8 cellular contexts compared by ENCODE assay signal in the genomic region with DNA sequence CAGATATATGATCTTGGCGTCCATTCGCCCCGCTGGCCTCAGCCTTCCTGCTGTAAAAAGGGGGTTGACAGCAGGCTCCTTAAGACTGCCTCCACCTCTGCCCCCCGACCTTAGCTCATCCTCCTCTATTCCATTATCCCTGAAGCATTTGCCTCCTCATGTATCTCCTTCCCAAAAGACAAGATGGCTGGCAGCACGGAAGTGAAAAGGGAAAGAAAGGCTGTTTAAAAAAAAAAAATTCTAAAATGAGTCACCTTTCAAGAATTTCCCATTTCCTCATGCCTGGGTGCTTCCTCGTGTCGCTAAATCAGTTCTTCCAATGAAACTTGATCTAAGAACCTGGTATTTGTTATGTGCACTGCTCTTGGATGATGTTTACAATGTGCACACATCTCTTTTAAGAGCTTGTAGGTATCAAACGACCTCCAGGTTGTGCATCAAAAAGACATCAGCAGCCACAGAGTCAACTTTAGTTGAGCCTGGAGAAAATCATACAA. TPM values are rescaled to one million over a fixed set of nuclear protein-coding genes. Genes with fewer than 3 reads are reported as not detected.
DNase-seq lines count a peak whose midpoint lies in the region; ATAC-seq and TF ChIP-seq lines count a peak whose summit lies in the region.

No MANE protein-coding gene starts in this region.

- peaks cover 4% of the 10 kb centered on the region for H3K9me3 Mint-ChIP-seq in activated B cell treated with CpG ODN at 0.5 μM for 24 hours

- H3K4me1 ChIP-seq in gastroesophageal sphincter, result peaks cover 0 to 46% (median 4%) of the 10 kb centered on the region in 3 donors

- POLR2A ChIA-PET in activated B cell treated with CpG ODN at 0.5 μM for 24 hours (lab: Charles Lee), result interaction anchor here (0.6 to 4.9 kb wide), 3 partner anchors 8 to 476 kb away, joined by 3 to 66 read pairs (median 3); partner anchors contain the start of genes FKBP14 and PLEKHA8

- DNase-seq in DMS153 treated with DMSO at 0.1 percent for 48 hours (lab: John Stamatoyannopoulos, UW; ENCODE audit: unreplicated experiment) (peak; percentile 41), HT-29 (ENCODE audit: low spot score) (peak; percentile 82), activated B cell treated with CpG ODN at 0.5 μM for 24 hours (no peak), retinal pigment epithelial cell (ENCODE audit: low read depth) (peak; percentile 66), ecto neural progenitor cell (ENCODE audit: low spot score) (no peak), HUDEP-2 (lab: John Stamatoyannopoulos, UW; ENCODE audit: unreplicated experiment in 76 of 76) (no peak), NCI-H1930 (lab: John Stamatoyannopoulos, UW) (no peak)

- intact Hi-C loops in activated B cell treated with CpG ODN at 0.5 μM for 24 hours (cut with micrococcal nuclease), result loop anchor here (1.0 to 2.0 kb wide), 5 partner anchors 31 to 607 kb away; partner anchors contain the start of genes GARS1, MTURN and PLEKHA8

- H3K27me3 Mint-ChIP-seq in activated B cell treated with CpG ODN at 0.5 μM for 24 hours, result no peaks in the 10 kb centered on the region

- no peak for TF ChIP-seq EP300 in gastroesophageal sphincter (IDR thresholded peaks at IDR 0.05)

- TF ChIP-seq POLR2A in gastroesophageal sphincter (IDR thresholded peaks at IDR 0.05), result no peak

- CTCF ChIA-PET in activated B cell treated with CpG ODN at 0.5 μM for 24 hours (lab: Charles Lee), result interaction anchor here (1.0 to 1.2 kb wide), 2 partner anchors 11 to 39 kb away, joined by 3 to 4 read pairs; no protein-coding TSS in a partner anchor

- H3K4me3 ChIP-seq in gastroesophageal sphincter (peak overlapping the region; percentile 67 to 98), retinal pigment epithelial cell (ENCODE audit: low read length) (peak overlapping the region; percentile 79)

- no peaks in the 10 kb centered on the region for H3K36me3 ChIP-seq in gastroesophageal sphincter

- peaks cover 37% of the 10 kb centered on the region for H3K4me1 Mint-ChIP-seq in activated B cell treated with CpG ODN at 0.5 μM for 24 hours

- TF ChIP-seq CTCF in activated B cell treated with CpG ODN at 0.5 μM for 24 hours (IDR thresholded peaks at IDR 0.05) (no peak), gastroesophageal sphincter (IDR thresholded peaks at IDR 0.05) (no peak), retinal pigment epithelial cell (conservative IDR thresholded peaks at IDR 0.05; ENCODE audit: low read depth, low read length) (no peak)

- 42 to 46% methylated on average over 6 to 7 of the region's 8 CpGs for WGBS in gastroesophageal sphincter (ENCODE audit: low coverage in 1 of 2), 2 donors

- ATAC-seq in activated B cell treated with CpG ODN at 0.5 μM for 24 hours (ENCODE audit: low read depth) (no peak), gastroesophageal sphincter (peak; percentile 21)

- peaks cover 0 to 3% (median 0%) of the 10 kb centered on the region in 3 donors for H3K9me3 ChIP-seq in gastroesophageal sphincter

- H3K27ac Mint-ChIP-seq in activated B cell treated with CpG ODN at 0.5 μM for 24 hours, result peak overlapping the region; percentile 97

- H3K27ac ChIP-seq in gastroesophageal sphincter, result peak overlapping the region; percentile 75 to 93 (median 91)

- H3K27me3 ChIP-seq in gastroesophageal sphincter, result no peaks in the 10 kb centered on the region

- H3K36me3 Mint-ChIP-seq in activated B cell treated with CpG ODN at 0.5 μM for 24 hours (ENCODE audit: low read depth), result peaks cover 6% of the 10 kb centered on the region

- peak overlapping the region; percentile 93 for H3K4me3 Mint-ChIP-seq in activated B cell treated with CpG ODN at 0.5 μM for 24 hours

RNA-seq across cellular contexts. Expression of gene SCRN1, which starts 1.7 kb away (rescaled TPM):
- 17.0 and 18.6 TPM in 2 replicates for total RNA-seq in HT-29 (2014; rRNA removed; shearing (Covaris generic))
- total RNA-seq in activated B cell treated with CpG ODN at 0.5 μM for 24 hours (48.1 and 48.7 TPM in 2 replicates), gastroesophageal sphincter (100 to 1,000 TPM; 103 to 121 (median 112) TPM)

RNA-seq across cellular contexts. Expression of gene FKBP14, which starts 38.6 kb away (rescaled TPM):
- 3.3 and 3.7 TPM in 2 replicates for total RNA-seq in HT-29 (2014; rRNA removed; shearing (Covaris generic))
- 7.7 and 11.4 TPM in 2 replicates for total RNA-seq in activated B cell treated with CpG ODN at 0.5 μM for 24 hours
- 10 to 100 TPM in 1 of 4 donors, 1 to 10 TPM in 3; 7.0 to 10.7 (median 7.7) TPM for total RNA-seq in gastroesophageal sphincter

RNA-seq across cellular contexts. Expression of gene PLEKHA8, which starts 40.3 kb away (rescaled TPM):
- total RNA-seq in HT-29 (2014; rRNA removed; shearing (Covaris generic)), result 5.2 and 7.8 TPM in 2 replicates
- total RNA-seq in activated B cell treated with CpG ODN at 0.5 μM for 24 hours, result 7.4 and 9.3 TPM in 2 replicates
- total RNA-seq in gastroesophageal sphincter, result 10 to 100 TPM in 2 of 4 donors, 1 to 10 TPM in 2; 7.5 to 16.3 (median 11.4) TPM

Comparison
In these comparisons a context has a peak if more than half of its experiments do, and no peak if none do; other contexts are left out.
1. DNase-seq: peak in DMS153 treated with DMSO at 0.1 percent for 48 hours (single experiment), HT-29 (single experiment) and retinal pigment epithelial cell (single experiment); none in activated B cell treated with CpG ODN at 0.5 μM for 24 hours (single experiment), ecto neural progenitor cell (single experiment), HUDEP-2 (0 of 76) and NCI-H1930 (0 of 2).